8 cellular contexts compared by ENCODE assay signal in the genomic region with DNA sequence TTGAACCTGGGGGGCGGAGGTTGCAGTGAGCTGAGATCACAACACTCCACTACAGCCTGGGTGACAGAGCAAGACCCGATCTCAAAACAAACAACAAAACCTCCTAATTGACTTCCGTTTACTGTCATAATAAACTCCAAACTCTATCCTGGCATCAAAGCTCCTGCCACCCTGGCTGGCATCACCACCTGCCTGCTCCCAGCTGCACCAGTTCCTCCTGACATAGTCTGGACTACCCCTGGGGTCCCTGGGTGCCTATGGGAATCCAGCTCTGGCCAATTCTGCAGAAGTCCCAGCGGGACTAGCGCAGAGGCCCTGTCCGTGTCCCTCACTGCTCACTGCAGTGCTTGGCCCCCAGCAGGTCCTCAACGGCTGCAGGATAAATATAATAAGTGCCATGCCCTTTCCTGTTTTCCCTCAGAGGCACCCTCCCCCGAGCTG. TPM values are rescaled to one million over a fixed set of nuclear protein-coding genes. Genes with fewer than 3 reads are reported as not detected.
DNase-seq lines count a peak whose midpoint lies in the region; ATAC-seq and TF ChIP-seq lines count a peak whose summit lies in the region.

No MANE protein-coding gene starts in this region.

- H3K27ac ChIP-seq in Panc1 (ENCODE audit: low read length), result peak overlapping the region; percentile 72
- peak overlapping the region; percentile 73 to 88 (median 82) for H3K27ac ChIP-seq in esophagus squamous epithelium
- peak overlapping the region; percentile 70 to 88 (median 78) for H3K27ac ChIP-seq in gastrocnemius medialis

- peak overlapping the region; percentile 77 to 96 for H3K4me3 ChIP-seq in Panc1 (ENCODE audit: low read depth in 2 of 2, low read length in 2 of 2)
- peak overlapping the region; percentile 71 to 97 (median 84) for H3K4me3 ChIP-seq in esophagus squamous epithelium
- H3K4me3 ChIP-seq in gastrocnemius medialis, result peak overlapping the region; percentile 71 to 91 (median 86)

- TF ChIP-seq POLR2A in esophagus squamous epithelium (IDR thresholded peaks at IDR 0.05), result no peak
- no peak for TF ChIP-seq POLR2A in gastrocnemius medialis (IDR thresholded peaks at IDR 0.05)

- TF ChIP-seq CTCF in Panc1 (IDR thresholded peaks at IDR 0.05) (no peak), esophagus squamous epithelium (IDR thresholded peaks at IDR 0.05) (no peak), gastrocnemius medialis (IDR thresholded peaks at IDR 0.05 in 4 of 5, conservative IDR thresholded peaks at IDR 0.05 in 1 of 5) (no peak), GM13976 (IDR thresholded peaks at IDR 0.05; ENCODE audit: borderline replicate concordance, control extremely low read depth, extremely low read depth, insufficient read depth, missing control alignments) (no peak)

- no peak for DNase-seq in Panc1 (ENCODE audit: low read depth, low spot score)
- DNase-seq in esophagus squamous epithelium (lab: John Stamatoyannopoulos, UW), result no peak
- DNase-seq in gastrocnemius medialis, result no peak
- no peak for DNase-seq in ecto neural progenitor cell (ENCODE audit: low spot score)
- DNase-seq in GM13976 (ENCODE audit: low spot score), result no peak
- DNase-seq in amniotic stem cell (lab: John Stamatoyannopoulos, UW), result no peak

- ATAC-seq in GM21423 (IDR thresholded peaks at IDR 0.05; ENCODE audit: unreplicated experiment), result peak; percentile 4
- peak; percentile 55 for ATAC-seq in Panc1
- no peak for ATAC-seq in gastrocnemius medialis
- no peak for ATAC-seq in HG03342 (IDR thresholded peaks at IDR 0.05; ENCODE audit: unreplicated experiment)

- 22 to 25% methylated on average over 6 of the region's 8 CpGs for WGBS in esophagus squamous epithelium, 2 donors

- in situ Hi-C loops in Panc1 (cut with HindIII; ENCODE audit: low pct_unique_long_range_greater_than_20kb, low sequenced_read_pairs) (no loop called here), gastrocnemius medialis (cut with MboI; ENCODE audit: low sequenced_read_pairs in 4 of 4) (no loop called here), GM13976 (cut with MboI; ENCODE audit: low sequenced_read_pairs, unreplicated experiment) (no loop called here)

- CTCF ChIA-PET in Panc1 (lab: Charles Lee), result no interaction called here

- H3K36me3 ChIP-seq in Panc1 (ENCODE audit: control insufficient read depth, insufficient read depth, low read length) (no peaks in the 10 kb centered on the region; the same call in 1 of the 2 replicates), esophagus squamous epithelium (peaks cover 0 to 35% (median 0%) of the 10 kb centered on the region in 3 donors), gastrocnemius medialis (peaks cover 0 to 18% of the 10 kb centered on the region in 2 donors)

- BruUV-seq in Panc1 (replicated peaks; lab: Mats Ljungman, UMichigan), result no TSS peak

- no peaks in the 10 kb centered on the region for H3K9me3 ChIP-seq in Panc1 (ENCODE audit: control insufficient read depth, insufficient read depth, low read depth, low read length)
- H3K9me3 ChIP-seq in esophagus squamous epithelium, result no peaks in the 10 kb centered on the region
- no peaks in the 10 kb centered on the region for H3K9me3 ChIP-seq in gastrocnemius medialis

- H3K27me3 ChIP-seq in Panc1 (ENCODE audit: control insufficient read depth, insufficient read depth, low read length) (no peaks in the 10 kb centered on the region), esophagus squamous epithelium (no peaks in the 10 kb centered on the region), gastrocnemius medialis (no peaks in the 10 kb centered on the region)

- POLR2A ChIA-PET in Panc1 (lab: Charles Lee), result no interaction called here

- intact Hi-C loops in Panc1 (cut with micrococcal nuclease; ENCODE audit: unreplicated experiment) (no loop called here), esophagus squamous epithelium (cut with DNase I) (no loop called here), gastrocnemius medialis (cut with DNase I; ENCODE audit: low total_unique reads) (loop anchor here (1.0 to 5.0 kb wide), 2 partner anchors 24 to 975 kb away; a partner anchor contains a TSS)

- peaks cover 21% of the 10 kb centered on the region for H3K4me1 ChIP-seq in Panc1 (ENCODE audit: control insufficient read depth, insufficient read depth, low read length)
- peaks cover 32 to 74% (median 45%) of the 10 kb centered on the region in 3 donors for H3K4me1 ChIP-seq in esophagus squamous epithelium
- H3K4me1 ChIP-seq in gastrocnemius medialis, result peaks cover 19 to 30% of the 10 kb centered on the region in 2 donors

RNA-seq across cellular contexts. Expression of a gene that starts 0.7 kb away (rescaled TPM):
- total RNA-seq in Panc1 (2021; ENCODE audit: unreplicated experiment) (39.8 TPM), esophagus squamous epithelium (10 to 100 TPM in 2 of 4 donors, 1 to 10 TPM in 2; 7.8 to 26.0 (median 10.0) TPM), gastrocnemius medialis (10 to 100 TPM in 1 of 4 donors, 1 to 10 TPM in 3; 3.5 to 13.6 (median 6.4) TPM)
- 71.0 TPM for polyA plus RNA-seq in Panc1 (2012; ENCODE audit: insufficient read length)

RNA-seq across cellular contexts. Expression of a gene that starts 0.9 kb away (rescaled TPM):
- total RNA-seq in Panc1 (2021; ENCODE audit: unreplicated experiment), result 115 TPM
- 138 TPM for polyA plus RNA-seq in Panc1 (2012; ENCODE audit: insufficient read length)
- total RNA-seq in esophagus squamous epithelium, result 10 to 100 TPM; 22.8 to 79.7 (median 41.2) TPM
- 10 to 100 TPM; 44.5 to 62.7 (median 53.8) TPM for total RNA-seq in gastrocnemius medialis

RNA-seq across cellular contexts. Expression of a gene that starts 20.2 kb away (rescaled TPM):
- total RNA-seq in Panc1 (2021; ENCODE audit: unreplicated experiment), result 174 TPM
- 287 TPM for polyA plus RNA-seq in Panc1 (2012; ENCODE audit: insufficient read length)
- total RNA-seq in esophagus squamous epithelium, result 10 to 100 TPM; 11.6 to 31.7 (median 16.5) TPM
- 10 to 100 TPM; 51.6 to 86.9 (median 74.4) TPM for total RNA-seq in gastrocnemius medialis

RNA-seq across cellular contexts. Expression of a gene that starts 27.3 kb away (rescaled TPM):
- total RNA-seq in Panc1 (2021; ENCODE audit: unreplicated experiment) (15.3 TPM), esophagus squamous epithelium (under 1 TPM in 1 of 4 donors, not detected in 3; 0.48 TPM), gastrocnemius medialis (not detected)
- polyA plus RNA-seq in Panc1 (2012; ENCODE audit: insufficient read length), result 42.9 TPM

RNA-seq across cellular contexts. Expression of a gene that starts 37.3 kb away (rescaled TPM):
- total RNA-seq in Panc1 (2021; ENCODE audit: unreplicated experiment), result 85.7 TPM
- polyA plus RNA-seq in Panc1 (2012; ENCODE audit: insufficient read length), result 64.6 TPM
- total RNA-seq in esophagus squamous epithelium, result 10 to 100 TPM; 31.3 to 56.1 (median 40.9) TPM
- total RNA-seq in gastrocnemius medialis, result 10 to 100 TPM; 57.0 to 92.2 (median 75.4) TPM

Comparison
In these comparisons a context has a peak if more than half of its experiments do, and no peak if none do; other contexts are left out.
1. ATAC-seq: peak in GM21423 (single experiment) and Panc1 (single experiment); none in gastrocnemius medialis (0 of 2) and HG03342 (single experiment).
2. Peak in every context shown above with its lines, with median percentiles within 50 percentile points of each other: H3K27ac ChIP-seq and H3K4me3 ChIP-seq.